8 cellular contexts compared by ENCODE assay signal in genomic region chr2:111478844-111479458, GRCh38.
DNase-seq lines count a peak whose midpoint lies in the region; ATAC-seq lines count a peak whose summit lies in the region.
"Not testable (repeated sequence)": the region's sequence is repeated elsewhere in the genome, so short reads cannot be mapped to it uniquely, and the experiment has no call there.

No MANE protein-coding gene starts in this region.

- H4K20me1 ChIP-seq in BLaER1 treated with 17β-estradiol and CSF1 and Interleukin-3, amounts not matched to agents 10 nM and 100 nM: not testable (repeated sequence)

- not testable (repeated sequence) for H3K27me3 Mint-ChIP-seq in IgD-negative memory B cell; activated CD4-positive, alpha-beta memory T cell treated with anti-CD3 and anti-CD28 coated beads for 36 hours

- not testable (repeated sequence) for H3K4me1 Mint-ChIP-seq in IgD-negative memory B cell
- peaks cover 37% of the 10 kb centered on the region for H3K4me1 Mint-ChIP-seq in activated CD4-positive, alpha-beta memory T cell treated with anti-CD3 and anti-CD28 coated beads for 36 hours (ENCODE audit: low read depth)

- not testable (repeated sequence) for H3K36me3 ChIP-seq in BLaER1 treated with 17β-estradiol and CSF1 and Interleukin-3, amounts not matched to agents 10 nM and 100 nM

- peak; percentile 58 for DNase-seq in activated CD4-positive, alpha-beta memory T cell treated with anti-CD3 and anti-CD28 coated beads for 36 hours
- DNase-seq in activated naive CD4-positive, alpha-beta T cell treated with anti-CD3 and anti-CD28 coated beads, Interleukin-2, amount 50 U/mL, for 72 hours (ENCODE audit: low spot score in 2 of 2): not testable (repeated sequence)
- peak; percentile 58 for DNase-seq in stimulated activated CD4-positive, alpha-beta T cell treated with anti-CD3 and anti-CD28 coated beads, Interleukin-15, amount 100 ng/mL, for 24 hours

- not testable (repeated sequence) for H3K9ac ChIP-seq in BLaER1 treated with 17β-estradiol and CSF1 and Interleukin-3, amounts not matched to agents 10 nM and 100 nM

- intact Hi-C loops in activated CD4-positive, alpha-beta memory T cell treated with anti-CD3 and anti-CD28 coated beads for 36 hours (cut with micrococcal nuclease): not testable (repeated sequence)

- H3K27ac Mint-ChIP-seq in IgD-negative memory B cell: peak overlapping the region in 1 of 3 donors; percentile 43
- peak overlapping the region; percentile 93 for H3K27ac Mint-ChIP-seq in activated CD4-positive, alpha-beta memory T cell treated with anti-CD3 and anti-CD28 coated beads for 36 hours
- peak overlapping the region; percentile 90 to 95 for H3K27ac Mint-ChIP-seq in activated naive CD4-positive, alpha-beta T cell treated with anti-CD3 and anti-CD28 coated beads, Interleukin-2, amount 50 U/mL, for 72 hours

- ATAC-seq in GM18868 (IDR thresholded peaks at IDR 0.05; ENCODE audit: unreplicated experiment): peak; percentile 52
- ATAC-seq in GM21526 (IDR thresholded peaks at IDR 0.05; ENCODE audit: low FRiP score, unreplicated experiment): peak; percentile 52
- peak; percentile 69 for ATAC-seq in HG02885 (IDR thresholded peaks at IDR 0.05; ENCODE audit: poor library complexity, unreplicated experiment)
- ATAC-seq in activated naive CD4-positive, alpha-beta T cell treated with anti-CD3 and anti-CD28 coated beads, Interleukin-2, amount 50 U/mL, for 72 hours: peak; percentile 61 to 71

- peak overlapping the region; percentile 54 to 77 (median 71) for H3K4me3 Mint-ChIP-seq in IgD-negative memory B cell
- H3K4me3 Mint-ChIP-seq in activated CD4-positive, alpha-beta memory T cell treated with anti-CD3 and anti-CD28 coated beads for 36 hours: peak overlapping the region; percentile 70

- H3K4me1 ChIP-seq in BLaER1 treated with 17β-estradiol and CSF1 and Interleukin-3, amounts not matched to agents 10 nM and 100 nM: peaks cover 17 to 28% (median 21%) of the 10 kb centered on the region in 10 experiments

- not testable (repeated sequence) for H3K4me3 ChIP-seq in BLaER1 treated with 17β-estradiol and CSF1 and Interleukin-3, amounts not matched to agents 10 nM and 100 nM

- H3K4me2 ChIP-seq in BLaER1 treated with 17β-estradiol and CSF1 and Interleukin-3, amounts not matched to agents 10 nM and 100 nM: peak overlapping the region in 6 of 11 experiments; percentile 14 to 55 (median 31); a peak in 9 of 22 replicates

- H3K27me3 ChIP-seq in BLaER1 treated with 17β-estradiol and CSF1 and Interleukin-3, amounts not matched to agents 10 nM and 100 nM: not testable (repeated sequence)

- H3K27ac ChIP-seq in BLaER1 treated with 17β-estradiol and CSF1 and Interleukin-3, amounts not matched to agents 10 nM and 100 nM: not testable (repeated sequence)

- POLR2A ChIA-PET in activated CD4-positive, alpha-beta memory T cell treated with anti-CD3 and anti-CD28 coated beads for 36 hours (lab: Charles Lee): not testable (repeated sequence)

- not testable (repeated sequence) for H3K36me3 Mint-ChIP-seq in IgD-negative memory B cell; activated CD4-positive, alpha-beta memory T cell treated with anti-CD3 and anti-CD28 coated beads for 36 hours; activated naive CD4-positive, alpha-beta T cell treated with anti-CD3 and anti-CD28 coated beads, Interleukin-2, amount 50 U/mL, for 72 hours

- not testable (repeated sequence) for H3K9me3 ChIP-seq in BLaER1 treated with 17β-estradiol and CSF1 and Interleukin-3, amounts not matched to agents 10 nM and 100 nM (replicated peaks in 1 of 11)

- H3K9me3 Mint-ChIP-seq in IgD-negative memory B cell; activated CD4-positive, alpha-beta memory T cell treated with anti-CD3 and anti-CD28 coated beads for 36 hours; activated naive CD4-positive, alpha-beta T cell treated with anti-CD3 and anti-CD28 coated beads, Interleukin-2, amount 50 U/mL, for 72 hours: not testable (repeated sequence)

- CTCF ChIA-PET in activated CD4-positive, alpha-beta memory T cell treated with anti-CD3 and anti-CD28 coated beads for 36 hours (lab: Charles Lee): not testable (repeated sequence)
